29 cellular contexts compared by ENCODE assay signal in genomic region chr3:142795332-142795731, GRCh38.
"Had no signal": no experiment of that assay in that cellular context is flagged by ENCODE, and none has a peak within 500 bp of the region (broad histone marks: within the 10 kb centered on the region; RNA-seq: fewer than 3 reads in every experiment).

No MANE protein-coding gene starts in this region.

- ATAC-seq: stimulated activated effector memory CD8-positive, alpha-beta T cell treated with anti-CD3 and anti-CD28 coated beads, Interleukin-12 subunit alpha, Interleukin-12 subunit beta, amount 100 ng/mL, for 72 hours; stimulated activated memory B cell treated with anti-CD40 and anti-IgM and Interleukin-4, amounts not matched to agents 10 μg/mL and 1 μg/mL and 100 μg/mL, for 72 hours; stimulated activated naive B cell treated with anti-CD40 and anti-IgM and Interleukin-4, amounts not matched to agents 10 μg/mL and 1 μg/mL and 100 μg/mL, for 72 hours; stimulated activated naive CD8-positive, alpha-beta T cell treated with anti-CD3 and anti-CD28 coated beads, Interleukin-15, amount 100 ng/mL, for 72 hours; stimulated activated naive CD8-positive, alpha-beta T cell treated with anti-CD3 and anti-CD28 coated beads, Interleukin-15, Interleukin-2, amounts not matched to agents 100 U/mL and 50 U/mL, for 24 hours; upper lobe of right lung had no signal

- H3K9me3 Mint-ChIP-seq: stimulated activated effector memory CD8-positive, alpha-beta T cell treated with anti-CD3 and anti-CD28 coated beads, Interleukin-12 subunit alpha, Interleukin-12 subunit beta, amount 100 ng/mL, for 72 hours; stimulated activated memory B cell treated with anti-CD40 and anti-IgM and Interleukin-4, amounts not matched to agents 10 μg/mL and 1 μg/mL and 100 μg/mL, for 72 hours; stimulated activated naive B cell treated with anti-CD40 and anti-IgM and Interleukin-4, amounts not matched to agents 10 μg/mL and 1 μg/mL and 100 μg/mL, for 72 hours; stimulated activated naive CD8-positive, alpha-beta T cell treated with anti-CD3 and anti-CD28 coated beads, Interleukin-15, amount 100 ng/mL, for 72 hours; stimulated activated naive CD8-positive, alpha-beta T cell treated with anti-CD3 and anti-CD28 coated beads, Interleukin-15, Interleukin-2, amounts not matched to agents 100 ng/mL and 50 ng/mL, for 24 hours; type B pancreatic cell had no signal

- H3K4me3 ChIP-seq: stomach, suprapubic skin, testis, thoracic aorta, thyroid gland, tibial artery, tibial nerve, transverse colon, upper lobe of left lung, upper lobe of right lung, uterus, vagina had no signal

- H3K36me3 ChIP-seq: stomach, suprapubic skin, thoracic aorta, thyroid gland, tibial artery, transverse colon, upper lobe of left lung, upper lobe of right lung, uterus, vagina had no signal

- DNase-seq: stimulated activated CD4-positive, alpha-beta T cell treated with anti-CD3 and anti-CD28 coated beads, Interleukin-2, amount 100 ng/mL, for 48 hours; stimulated activated CD4-positive, alpha-beta T cell treated with anti-CD3 and anti-CD28 coated beads, Interleukin-4, amount 100 ng/mL, for 1 hour; stimulated activated CD4-positive, alpha-beta T cell treated with anti-CD3 and anti-CD28 coated beads, Interleukin-4, amount 100 ng/mL, for 24 hours; stimulated activated CD4-positive, alpha-beta T cell treated with anti-CD3 and anti-CD28 coated beads, Interleukin-4, amount 100 ng/mL, for 4 hours; stimulated activated CD8-positive, alpha-beta memory T cell treated with anti-CD3 and anti-CD28 coated beads, Interleukin-4, amount 100 ng/mL, for 48 hours; stimulated activated naive B cell treated with anti-CD40 and anti-IgM and Interleukin-4, amounts not matched to agents 10 μg/mL and 1 μg/mL and 100 μg/mL, for 72 hours; stimulated activated naive CD4-positive, alpha-beta T cell; stimulated activated naive CD4-positive, alpha-beta T cell treated with Interleukin-2 at 50 U/mL for 16 hours; stimulated activated naive CD8-positive, alpha-beta T cell treated with anti-CD3 and anti-CD28 coated beads, Interleukin-15, amount 100 ng/mL, for 72 hours; stimulated activated naive CD8-positive, alpha-beta T cell treated with anti-CD3 and anti-CD28 coated beads, Interleukin-15, Interleukin-2, amounts not matched to agents 100 U/mL and 50 U/mL, for 24 hours; stomach; substantia nigra; testis; thyroid gland; tibial artery; transverse colon; trophoblast cell; upper lobe of left lung; upper lobe of right lung; uterus had no signal

- H3K27ac Mint-ChIP-seq: stimulated activated effector memory CD8-positive, alpha-beta T cell treated with anti-CD3 and anti-CD28 coated beads, Interleukin-12 subunit alpha, Interleukin-12 subunit beta, amount 100 ng/mL, for 72 hours; stimulated activated memory B cell treated with anti-CD40 and anti-IgM and Interleukin-4, amounts not matched to agents 10 μg/mL and 1 μg/mL and 100 μg/mL, for 72 hours; stimulated activated naive B cell treated with anti-CD40 and anti-IgM and Interleukin-4, amounts not matched to agents 10 μg/mL and 1 μg/mL and 100 μg/mL, for 72 hours; stimulated activated naive CD8-positive, alpha-beta T cell treated with anti-CD3 and anti-CD28 coated beads, Interleukin-15, amount 100 ng/mL, for 72 hours; stimulated activated naive CD8-positive, alpha-beta T cell treated with anti-CD3 and anti-CD28 coated beads, Interleukin-15, Interleukin-2, amounts not matched to agents 100 ng/mL and 50 ng/mL, for 24 hours; type B pancreatic cell had no signal

- H3K36me3 Mint-ChIP-seq: stimulated activated effector memory CD8-positive, alpha-beta T cell treated with anti-CD3 and anti-CD28 coated beads, Interleukin-12 subunit alpha, Interleukin-12 subunit beta, amount 100 ng/mL, for 72 hours; stimulated activated memory B cell treated with anti-CD40 and anti-IgM and Interleukin-4, amounts not matched to agents 10 μg/mL and 1 μg/mL and 100 μg/mL, for 72 hours; stimulated activated naive B cell treated with anti-CD40 and anti-IgM and Interleukin-4, amounts not matched to agents 10 μg/mL and 1 μg/mL and 100 μg/mL, for 72 hours had no signal

- H3K27ac ChIP-seq: stomach, suprapubic skin, testis, thoracic aorta, thyroid gland, tibial artery, tibial nerve, transverse colon, upper lobe of left lung, upper lobe of right lung, uterus, vagina had no signal

- H3K9me3 ChIP-seq: stomach, suprapubic skin, testis, thoracic aorta, thyroid gland, tibial artery, tibial nerve, transverse colon, upper lobe of left lung, upper lobe of right lung, uterus, vagina had no signal

- H3K27me3 Mint-ChIP-seq: stimulated activated memory B cell treated with anti-CD40 and anti-IgM and Interleukin-4, amounts not matched to agents 10 μg/mL and 1 μg/mL and 100 μg/mL, for 72 hours; stimulated activated naive B cell treated with anti-CD40 and anti-IgM and Interleukin-4, amounts not matched to agents 10 μg/mL and 1 μg/mL and 100 μg/mL, for 72 hours; stimulated activated naive CD8-positive, alpha-beta T cell treated with anti-CD3 and anti-CD28 coated beads, Interleukin-15, amount 100 ng/mL, for 72 hours; stimulated activated naive CD8-positive, alpha-beta T cell treated with anti-CD3 and anti-CD28 coated beads, Interleukin-15, Interleukin-2, amounts not matched to agents 100 ng/mL and 50 ng/mL, for 24 hours; type B pancreatic cell had no signal

- H3K4me3 Mint-ChIP-seq: stimulated activated effector memory CD8-positive, alpha-beta T cell treated with anti-CD3 and anti-CD28 coated beads, Interleukin-12 subunit alpha, Interleukin-12 subunit beta, amount 100 ng/mL, for 72 hours; stimulated activated memory B cell treated with anti-CD40 and anti-IgM and Interleukin-4, amounts not matched to agents 10 μg/mL and 1 μg/mL and 100 μg/mL, for 72 hours; stimulated activated naive B cell treated with anti-CD40 and anti-IgM and Interleukin-4, amounts not matched to agents 10 μg/mL and 1 μg/mL and 100 μg/mL, for 72 hours; stimulated activated naive CD8-positive, alpha-beta T cell treated with anti-CD3 and anti-CD28 coated beads, Interleukin-15, amount 100 ng/mL, for 72 hours; stimulated activated naive CD8-positive, alpha-beta T cell treated with anti-CD3 and anti-CD28 coated beads, Interleukin-15, Interleukin-2, amounts not matched to agents 100 ng/mL and 50 ng/mL, for 24 hours; type B pancreatic cell had no signal

- H3K27me3 ChIP-seq: stomach, suprapubic skin, testis, thyroid gland, tibial artery, tibial nerve, transverse colon, upper lobe of left lung, upper lobe of right lung, uterus, vagina had no signal

- H3K4me1 Mint-ChIP-seq: stimulated activated effector memory CD8-positive, alpha-beta T cell treated with anti-CD3 and anti-CD28 coated beads, Interleukin-12 subunit alpha, Interleukin-12 subunit beta, amount 100 ng/mL, for 72 hours; stimulated activated memory B cell treated with anti-CD40 and anti-IgM and Interleukin-4, amounts not matched to agents 10 μg/mL and 1 μg/mL and 100 μg/mL, for 72 hours; stimulated activated naive B cell treated with anti-CD40 and anti-IgM and Interleukin-4, amounts not matched to agents 10 μg/mL and 1 μg/mL and 100 μg/mL, for 72 hours; stimulated activated naive CD8-positive, alpha-beta T cell treated with anti-CD3 and anti-CD28 coated beads, Interleukin-15, amount 100 ng/mL, for 72 hours had no signal

- FAIRE-seq: urothelium cell line had no signal

- H3K4me1 ChIP-seq: stomach, suprapubic skin, testis, thyroid gland, tibial artery, tibial nerve, transverse colon, upper lobe of left lung, upper lobe of right lung, uterus, vagina had no signal
